15 cellular contexts compared by ENCODE assay signal in the genomic region with DNA sequence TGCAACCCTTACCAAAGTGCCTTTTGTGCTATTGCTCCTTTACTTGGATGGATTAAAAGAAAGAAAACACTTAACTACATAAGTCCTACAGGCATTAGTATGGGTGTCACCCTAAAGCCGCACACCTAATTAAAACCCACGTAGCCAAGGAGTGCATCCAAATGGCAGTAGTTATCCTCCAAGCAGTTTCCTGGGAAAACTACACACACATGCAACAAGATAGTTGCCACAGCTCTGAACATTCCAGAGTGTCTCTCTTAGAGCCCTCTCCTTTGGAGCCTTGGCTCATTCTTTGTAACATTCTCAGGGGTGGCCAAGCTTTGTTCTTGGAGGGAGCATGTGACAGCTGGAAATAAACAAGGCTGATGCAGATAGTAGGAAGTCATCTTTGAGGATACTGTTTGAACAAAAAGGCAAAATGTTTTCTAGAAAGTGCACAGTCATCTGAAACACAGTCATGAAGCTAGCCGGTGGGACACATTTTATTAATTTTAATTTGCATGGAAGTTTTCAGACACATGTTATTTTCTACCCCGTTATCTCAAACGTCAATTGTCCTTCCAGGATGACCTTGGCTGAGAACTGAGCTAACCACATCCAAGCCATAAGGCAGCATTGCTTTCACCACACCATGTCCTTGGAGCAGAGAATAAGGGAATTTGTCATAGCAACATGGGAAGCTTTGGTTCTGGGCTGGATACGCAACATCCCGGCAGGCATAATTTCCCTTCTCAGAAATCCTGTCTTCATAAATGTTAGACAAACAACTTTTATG. TPM values are rescaled to one million over a fixed set of nuclear protein-coding genes. Genes with fewer than 3 reads are reported as not detected.
DNase-seq lines count a peak whose midpoint lies in the region; ATAC-seq and TF ChIP-seq lines count a peak whose summit lies in the region.
"Had no signal": no experiment of that assay in that cellular context is flagged by ENCODE, and none has a peak within 500 bp of the region (broad histone marks: within the 10 kb centered on the region; RNA-seq: fewer than 3 reads in every experiment).

No MANE protein-coding gene starts in this region.

- ATAC-seq in left cardiac atrium (peak; percentile 75 to 84), omental fat pad (ENCODE audit: low FRiP score) (peak; percentile 77), natural killer cell (no peak)
- no peak for ATAC-seq in activated CD8-positive, alpha-beta T cell treated with anti-CD3 and anti-CD28 coated beads, Interleukin-2, amount 10 ng/mL, durations not matched to agents 7 days and 5 days
- ATAC-seq: activated CD4-positive, alpha-beta T cell treated with anti-CD3 and anti-CD28 coated beads for 36 hours; activated naive CD8-positive, alpha-beta T cell treated with anti-CD3 and anti-CD28 coated beads, Interleukin-2, amount 50 U/mL, for 24 hours had no signal

- peaks cover 22% of the 10 kb centered on the region for H3K4me1 Mint-ChIP-seq in activated naive CD4-positive, alpha-beta T cell treated with anti-CD3 and anti-CD28 coated beads, Interleukin-2, amount 50 U/mL, for 24 hours
- H3K4me1 Mint-ChIP-seq in activated naive CD4-positive, alpha-beta T cell treated with anti-CD3 and anti-CD28 coated beads for 36 hours (ENCODE audit: low read depth) = peaks cover 23% of the 10 kb centered on the region
- H3K4me1 Mint-ChIP-seq in natural killer cell = no peaks in the 10 kb centered on the region
- peaks cover 4% of the 10 kb centered on the region for H3K4me1 Mint-ChIP-seq in activated CD8-positive, alpha-beta T cell treated with anti-CD3 and anti-CD28 coated beads, Interleukin-2, amount 10 ng/mL, durations not matched to agents 7 days and 5 days (ENCODE audit: low read depth)

- CTCF ChIA-PET in activated naive CD4-positive, alpha-beta T cell treated with anti-CD3 and anti-CD28 coated beads for 36 hours (lab: Charles Lee) = interaction anchor here (1.1 to 2.7 kb wide), 3 partner anchors 44 to 89 kb away, joined by 3 to 15 read pairs (median 5); no protein-coding TSS in a partner anchor
- CTCF ChIA-PET in activated CD8-positive, alpha-beta T cell treated with anti-CD3 and anti-CD28 coated beads, Interleukin-2, amount 10 ng/mL, durations not matched to agents 7 days and 5 days (lab: Charles Lee) = no interaction called here

- no peak for DNase-seq in activated naive CD4-positive, alpha-beta T cell treated with anti-CD3 and anti-CD28 coated beads for 36 hours
- DNase-seq in left cardiac atrium (no peak), omental fat pad (ENCODE audit: low spot score) (no peak), natural killer cell (no peak), C1 segment of cervical spinal cord (lab: John Stamatoyannopoulos, UW) (no peak), hypothalamus (lab: John Stamatoyannopoulos, UW) (no peak)
- DNase-seq in activated CD8-positive, alpha-beta T cell treated with anti-CD3 and anti-CD28 coated beads, Interleukin-2, amount 10 ng/mL, durations not matched to agents 7 days and 5 days = no peak
- DNase-seq: activated CD4-positive, alpha-beta T cell treated with anti-CD3 and anti-CD28 coated beads for 36 hours; activated naive CD8-positive, alpha-beta T cell treated with anti-CD3 and anti-CD28 coated beads, Interleukin-2, amount 50 U/mL, for 24 hours; cortex of kidney; NCI-H2029 treated with DMSO at 0.1 percent for 48 hours; NCI-H748 treated with DMSO at 0.1 percent for 48 hours; RPMI8226; transverse colon had no signal

- peaks cover under 1% of the 10 kb centered on the region for H3K27me3 Mint-ChIP-seq in activated naive CD4-positive, alpha-beta T cell treated with anti-CD3 and anti-CD28 coated beads, Interleukin-2, amount 50 U/mL, for 24 hours
- no peaks in the 10 kb centered on the region for H3K27me3 Mint-ChIP-seq in activated naive CD4-positive, alpha-beta T cell treated with anti-CD3 and anti-CD28 coated beads for 36 hours (ENCODE audit: low read depth)
- H3K27me3 Mint-ChIP-seq in natural killer cell (ENCODE audit: low read depth in 2 of 2) = peaks cover 5 to 9% of the 10 kb centered on the region in 2 donors
- no peaks in the 10 kb centered on the region for H3K27me3 Mint-ChIP-seq in activated CD8-positive, alpha-beta T cell treated with anti-CD3 and anti-CD28 coated beads, Interleukin-2, amount 10 ng/mL, durations not matched to agents 7 days and 5 days (ENCODE audit: low read depth)
- H3K27me3 Mint-ChIP-seq: activated CD4-positive, alpha-beta T cell treated with anti-CD3 and anti-CD28 coated beads for 36 hours; activated naive CD8-positive, alpha-beta T cell treated with anti-CD3 and anti-CD28 coated beads, Interleukin-2, amount 50 U/mL, for 24 hours had no signal

- H3K4me3 Mint-ChIP-seq in activated naive CD4-positive, alpha-beta T cell treated with anti-CD3 and anti-CD28 coated beads, Interleukin-2, amount 50 U/mL, for 24 hours = no peak overlapping the region
- no peak overlapping the region for H3K4me3 Mint-ChIP-seq in activated naive CD4-positive, alpha-beta T cell treated with anti-CD3 and anti-CD28 coated beads for 36 hours
- no peak overlapping the region for H3K4me3 Mint-ChIP-seq in natural killer cell
- no peak overlapping the region for H3K4me3 Mint-ChIP-seq in activated CD8-positive, alpha-beta T cell treated with anti-CD3 and anti-CD28 coated beads, Interleukin-2, amount 10 ng/mL, durations not matched to agents 7 days and 5 days
- H3K4me3 Mint-ChIP-seq: activated CD4-positive, alpha-beta T cell treated with anti-CD3 and anti-CD28 coated beads for 36 hours; activated naive CD8-positive, alpha-beta T cell treated with anti-CD3 and anti-CD28 coated beads, Interleukin-2, amount 50 U/mL, for 24 hours had no signal

- peak overlapping the region; percentile 17 for H3K27ac Mint-ChIP-seq in activated naive CD4-positive, alpha-beta T cell treated with anti-CD3 and anti-CD28 coated beads, Interleukin-2, amount 50 U/mL, for 24 hours
- H3K27ac Mint-ChIP-seq in activated naive CD4-positive, alpha-beta T cell treated with anti-CD3 and anti-CD28 coated beads for 36 hours = no peak overlapping the region
- no peak overlapping the region for H3K27ac Mint-ChIP-seq in natural killer cell
- H3K27ac Mint-ChIP-seq in activated CD8-positive, alpha-beta T cell treated with anti-CD3 and anti-CD28 coated beads, Interleukin-2, amount 10 ng/mL, durations not matched to agents 7 days and 5 days = no peak overlapping the region
- H3K27ac Mint-ChIP-seq: activated CD4-positive, alpha-beta T cell treated with anti-CD3 and anti-CD28 coated beads for 36 hours; activated naive CD8-positive, alpha-beta T cell treated with anti-CD3 and anti-CD28 coated beads, Interleukin-2, amount 50 U/mL, for 24 hours had no signal

- intact Hi-C loops in activated naive CD4-positive, alpha-beta T cell treated with anti-CD3 and anti-CD28 coated beads for 36 hours (cut with micrococcal nuclease) = no loop called here
- intact Hi-C loops in left cardiac atrium (cut with DNase I) (no loop called here), natural killer cell (cut with micrococcal nuclease) (no loop called here)

- H3K9me3 Mint-ChIP-seq in activated naive CD4-positive, alpha-beta T cell treated with anti-CD3 and anti-CD28 coated beads, Interleukin-2, amount 50 U/mL, for 24 hours = no peaks in the 10 kb centered on the region
- no peaks in the 10 kb centered on the region for H3K9me3 Mint-ChIP-seq in activated naive CD4-positive, alpha-beta T cell treated with anti-CD3 and anti-CD28 coated beads for 36 hours
- H3K9me3 Mint-ChIP-seq in natural killer cell = no peaks in the 10 kb centered on the region
- no peaks in the 10 kb centered on the region for H3K9me3 Mint-ChIP-seq in activated CD8-positive, alpha-beta T cell treated with anti-CD3 and anti-CD28 coated beads, Interleukin-2, amount 10 ng/mL, durations not matched to agents 7 days and 5 days (ENCODE audit: insufficient read depth)
- H3K9me3 Mint-ChIP-seq: activated naive CD8-positive, alpha-beta T cell treated with anti-CD3 and anti-CD28 coated beads, Interleukin-2, amount 50 U/mL, for 24 hours had no signal

- H3K36me3 Mint-ChIP-seq in activated naive CD4-positive, alpha-beta T cell treated with anti-CD3 and anti-CD28 coated beads, Interleukin-2, amount 50 U/mL, for 24 hours = no peaks in the 10 kb centered on the region
- no peaks in the 10 kb centered on the region for H3K36me3 Mint-ChIP-seq in activated naive CD4-positive, alpha-beta T cell treated with anti-CD3 and anti-CD28 coated beads for 36 hours (ENCODE audit: low read depth)
- no peaks in the 10 kb centered on the region for H3K36me3 Mint-ChIP-seq in natural killer cell
- H3K36me3 Mint-ChIP-seq in activated CD8-positive, alpha-beta T cell treated with anti-CD3 and anti-CD28 coated beads, Interleukin-2, amount 10 ng/mL, durations not matched to agents 7 days and 5 days (ENCODE audit: low read depth) = no peaks in the 10 kb centered on the region

- no peak for TF ChIP-seq CTCF in omental fat pad (IDR thresholded peaks at IDR 0.05)
- TF ChIP-seq CTCF in natural killer cell (IDR thresholded peaks at IDR 0.05) = no peak

- POLR2A ChIA-PET in activated CD8-positive, alpha-beta T cell treated with anti-CD3 and anti-CD28 coated beads, Interleukin-2, amount 10 ng/mL, durations not matched to agents 7 days and 5 days (lab: Charles Lee) = no interaction called here

RNA-seq across cellular contexts. Expression of a gene that starts 51.4 kb away (rescaled TPM):
- under 1 TPM; 0.60 to 0.96 TPM for total RNA-seq in activated naive CD4-positive, alpha-beta T cell treated with anti-CD3 and anti-CD28 coated beads for 36 hours
- total RNA-seq in left cardiac atrium = 1 to 10 TPM; 1.3 to 2.6 TPM
- total RNA-seq in omental fat pad = 10 to 100 TPM in 1 of 4 donors, 1 to 10 TPM in 3; 1.2 to 12.1 (median 2.7) TPM
- 1 to 10 TPM in 1 of 3 donors, not detected in 2; 1.9 TPM for total RNA-seq in natural killer cell
- not detected for total RNA-seq in activated CD8-positive, alpha-beta T cell treated with anti-CD3 and anti-CD28 coated beads, Interleukin-2, amount 10 ng/mL, durations not matched to agents 7 days and 5 days

Comparison
In these comparisons a context has a peak if more than half of its experiments do, and no peak if none do; other contexts are left out.
1. ATAC-seq: peak in left cardiac atrium (2 of 2) and omental fat pad (single experiment); none in natural killer cell (0 of 3) and activated CD8-positive, alpha-beta T cell treated with anti-CD3 and anti-CD28 coated beads, Interleukin-2, amount 10 ng/mL, durations not matched to agents 7 days and 5 days (single experiment).